ENCODE assay signal across 1 cellular context in the genomic region with DNA sequence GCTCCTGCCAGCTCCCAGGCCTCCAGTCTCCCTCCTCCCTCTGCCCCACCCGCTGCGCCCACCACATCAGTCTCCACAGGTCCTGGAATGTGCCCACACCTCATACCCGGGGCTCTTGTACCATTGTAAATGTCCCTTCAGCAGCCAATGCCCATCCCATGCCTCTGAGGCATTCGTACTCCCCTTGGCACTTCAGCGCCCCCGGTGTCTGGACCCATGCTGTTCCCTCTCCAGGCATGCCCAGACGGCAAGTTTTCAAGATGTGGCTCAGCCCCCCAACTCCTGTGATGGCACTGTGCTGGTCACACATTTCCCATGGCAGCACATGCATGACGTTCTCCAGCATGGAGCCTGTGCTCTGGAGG.
TF ChIP-seq lines count a peak whose summit lies in the region.

No MANE protein-coding gene starts in this region.

TF ChIP-seq in HepG2, 621 proteins besides CTCF, POLR2A, EP300 and RAD21 (continues in another document):
- TF ChIP-seq ZNF569 (CRISPR knock-in tag; IDR thresholded peaks at IDR 0.05; ENCODE audit: borderline replicate concordance) (no peak), ZNF274 (CRISPR knock-in tag; IDR thresholded peaks at IDR 0.05) (no peak), ZFX (CRISPR knock-in tag; IDR thresholded peaks at IDR 0.05; ENCODE audit: low read depth) (no peak), MIXL1 (CRISPR knock-in tag; IDR thresholded peaks at IDR 0.05) (no peak), KLF16 (CRISPR knock-in tag; IDR thresholded peaks at IDR 0.05) (no peak), ZKSCAN8 (CRISPR knock-in tag; IDR thresholded peaks at IDR 0.05; ENCODE audit: borderline replicate concordance) (no peak), ZNF562 (CRISPR knock-in tag; IDR thresholded peaks at IDR 0.05; ENCODE audit: borderline replicate concordance) (no peak), ZNF547 (CRISPR knock-in tag; IDR thresholded peaks at IDR 0.05) (no peak), ZNF263 (CRISPR knock-in tag; IDR thresholded peaks at IDR 0.05) (peak; percentile 76), FOXP1 (IDR thresholded peaks at IDR 0.05) (no peak), FOXP1 (CRISPR knock-in tag; IDR thresholded peaks at IDR 0.05) (no peak), ATF1 (CRISPR knock-in tag; IDR thresholded peaks at IDR 0.05) (no peak), NRL (CRISPR knock-in tag; IDR thresholded peaks at IDR 0.05; ENCODE audit: borderline replicate concordance) (0 out of 2 replicates have a peak, but pooled peaks have one; percentile 3), ZC3H4 (CRISPR knock-in tag; IDR thresholded peaks at IDR 0.05; ENCODE audit: borderline replicate concordance) (no peak), ZFP37 (CRISPR knock-in tag; IDR thresholded peaks at IDR 0.05; ENCODE audit: borderline replicate concordance) (no peak), FOSL2 (CRISPR knock-in tag; IDR thresholded peaks at IDR 0.05) (no peak), ZNF367 (CRISPR knock-in tag; IDR thresholded peaks at IDR 0.05; ENCODE audit: borderline replicate concordance) (no peak), MED8 (CRISPR knock-in tag; IDR thresholded peaks at IDR 0.05; ENCODE audit: insufficient replicate concordance) (no peak), ZNF382 (CRISPR knock-in tag; IDR thresholded peaks at IDR 0.05; ENCODE audit: borderline replicate concordance) (no peak), GLI4 (CRISPR knock-in tag; IDR thresholded peaks at IDR 0.05; ENCODE audit: borderline replicate concordance) (no peak)
- TF ChIP-seq, protein P1, sequence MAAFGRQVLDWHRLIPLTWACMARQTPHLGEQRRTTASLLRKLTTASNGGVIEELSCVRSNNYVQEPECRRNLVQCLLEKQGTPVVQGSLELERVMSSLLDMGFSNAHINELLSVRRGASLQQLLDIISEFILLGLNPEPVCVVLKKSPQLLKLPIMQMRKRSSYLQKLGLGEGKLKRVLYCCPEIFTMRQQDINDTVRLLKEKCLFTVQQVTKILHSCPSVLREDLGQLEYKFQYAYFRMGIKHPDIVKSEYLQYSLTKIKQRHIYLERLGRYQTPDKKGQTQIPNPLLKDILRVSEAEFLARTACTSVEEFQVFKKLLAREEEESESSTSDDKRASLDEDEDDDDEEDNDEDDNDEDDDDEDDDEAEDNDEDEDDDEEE (CRISPR knock-in tag; IDR thresholded peaks at IDR 0.05): no peak
- TF ChIP-seq, protein P2, sequence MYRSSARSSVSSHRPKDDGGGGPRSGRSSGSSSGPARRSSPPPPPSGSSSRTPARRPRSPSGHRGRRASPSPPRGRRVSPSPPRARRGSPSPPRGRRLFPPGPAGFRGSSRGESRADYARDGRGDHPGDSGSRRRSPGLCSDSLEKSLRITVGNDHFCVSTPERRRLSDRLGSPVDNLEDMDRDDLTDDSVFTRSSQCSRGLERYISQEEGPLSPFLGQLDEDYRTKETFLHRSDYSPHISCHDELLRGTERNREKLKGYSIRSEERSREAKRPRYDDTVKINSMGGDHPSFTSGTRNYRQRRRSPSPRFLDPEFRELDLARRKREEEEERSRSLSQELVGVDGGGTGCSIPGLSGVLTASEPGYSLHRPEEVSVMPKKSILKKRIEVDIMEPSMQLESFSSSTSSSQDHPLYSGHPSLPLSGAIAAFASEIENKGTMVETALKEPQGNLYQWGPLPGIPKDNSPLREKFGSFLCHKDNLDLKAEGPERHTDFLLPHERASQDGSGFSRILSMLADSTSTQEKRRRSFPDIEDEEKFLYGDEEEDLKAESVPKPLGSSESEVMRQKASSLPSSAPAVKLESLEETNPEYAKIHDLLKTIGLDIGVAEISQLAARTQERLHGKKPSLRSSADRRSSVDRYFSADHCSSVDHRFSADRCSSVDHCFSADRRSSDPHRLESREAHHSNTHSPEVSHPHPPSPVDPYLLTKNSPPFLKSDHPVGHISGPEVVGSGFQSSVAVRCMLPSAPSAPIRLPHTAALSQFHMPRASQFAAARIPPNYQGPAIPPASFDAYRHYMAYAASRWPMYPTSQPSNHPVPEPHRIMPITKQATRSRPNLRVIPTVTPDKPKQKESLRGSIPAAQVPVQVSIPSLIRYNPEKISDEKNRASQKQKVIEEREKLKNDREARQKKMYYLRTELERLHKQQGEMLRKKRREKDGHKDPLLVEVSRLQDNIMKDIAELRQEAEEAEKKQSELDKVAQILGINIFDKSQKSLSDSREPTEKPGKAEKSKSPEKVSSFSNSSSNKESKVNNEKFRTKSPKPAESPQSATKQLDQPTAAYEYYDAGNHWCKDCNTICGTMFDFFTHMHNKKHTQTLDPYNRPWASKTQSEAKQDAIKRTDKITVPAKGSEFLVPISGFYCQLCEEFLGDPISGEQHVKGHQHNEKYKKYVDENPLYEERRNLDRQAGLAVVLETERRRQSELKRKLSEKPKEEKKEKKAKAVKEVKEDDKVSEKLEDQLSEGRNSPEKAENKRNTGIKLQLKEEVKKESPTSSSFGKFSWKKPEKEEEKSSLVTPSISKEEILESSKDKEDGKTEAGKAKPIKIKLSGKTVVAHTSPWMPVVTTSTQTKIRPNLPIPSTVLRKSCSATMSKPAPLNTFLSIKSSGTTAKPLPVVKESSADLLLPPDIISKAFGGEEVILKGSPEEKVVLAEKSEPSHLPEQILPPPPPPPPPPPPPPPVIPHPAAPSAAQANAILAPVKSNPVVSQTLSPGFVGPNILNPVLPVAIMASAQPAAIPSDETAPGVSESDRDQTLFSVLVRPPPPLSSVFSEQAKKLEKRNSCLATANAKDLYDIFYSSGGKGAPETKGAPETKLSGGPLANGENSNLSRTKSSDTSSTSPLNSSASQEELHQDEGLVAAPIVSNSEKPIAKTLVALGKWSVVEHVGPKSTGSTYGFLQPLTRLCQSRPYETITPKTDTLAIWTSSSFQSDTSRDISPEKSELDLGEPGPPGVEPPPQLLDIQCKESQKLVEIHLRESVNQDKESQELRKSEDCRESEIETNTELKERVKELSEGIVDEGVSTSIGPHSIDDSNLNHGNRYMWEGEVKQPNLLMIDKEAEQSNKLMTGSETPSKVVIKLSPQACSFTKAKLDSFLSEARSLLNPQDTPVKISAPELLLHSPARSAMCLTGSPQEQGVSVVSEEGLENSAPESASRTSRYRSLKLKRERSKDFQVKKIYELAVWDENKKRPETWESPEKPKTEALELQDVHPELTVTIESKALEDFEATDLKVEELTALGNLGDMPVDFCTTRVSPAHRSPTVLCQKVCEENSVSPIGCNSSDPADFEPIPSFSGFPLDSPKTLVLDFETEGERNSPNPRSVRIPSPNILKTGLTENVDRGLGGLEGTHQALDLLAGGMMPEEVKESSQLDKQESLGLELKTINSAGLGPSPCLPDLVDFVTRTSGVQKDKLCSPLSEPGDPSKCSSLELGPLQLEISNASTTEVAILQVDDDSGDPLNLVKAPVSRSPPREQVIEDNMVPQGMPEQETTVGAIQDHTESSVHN (CRISPR knock-in tag; IDR thresholded peaks at IDR 0.05): 0 out of 2 replicates have a peak, but pooled peaks have one; percentile 43
- TF ChIP-seq, protein P3, sequence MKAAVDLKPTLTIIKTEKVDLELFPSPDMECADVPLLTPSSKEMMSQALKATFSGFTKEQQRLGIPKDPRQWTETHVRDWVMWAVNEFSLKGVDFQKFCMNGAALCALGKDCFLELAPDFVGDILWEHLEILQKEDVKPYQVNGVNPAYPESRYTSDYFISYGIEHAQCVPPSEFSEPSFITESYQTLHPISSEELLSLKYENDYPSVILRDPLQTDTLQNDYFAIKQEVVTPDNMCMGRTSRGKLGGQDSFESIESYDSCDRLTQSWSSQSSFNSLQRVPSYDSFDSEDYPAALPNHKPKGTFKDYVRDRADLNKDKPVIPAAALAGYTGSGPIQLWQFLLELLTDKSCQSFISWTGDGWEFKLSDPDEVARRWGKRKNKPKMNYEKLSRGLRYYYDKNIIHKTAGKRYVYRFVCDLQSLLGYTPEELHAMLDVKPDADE (CRISPR knock-in tag; IDR thresholded peaks at IDR 0.05): no peak
- TF ChIP-seq, protein P4, sequence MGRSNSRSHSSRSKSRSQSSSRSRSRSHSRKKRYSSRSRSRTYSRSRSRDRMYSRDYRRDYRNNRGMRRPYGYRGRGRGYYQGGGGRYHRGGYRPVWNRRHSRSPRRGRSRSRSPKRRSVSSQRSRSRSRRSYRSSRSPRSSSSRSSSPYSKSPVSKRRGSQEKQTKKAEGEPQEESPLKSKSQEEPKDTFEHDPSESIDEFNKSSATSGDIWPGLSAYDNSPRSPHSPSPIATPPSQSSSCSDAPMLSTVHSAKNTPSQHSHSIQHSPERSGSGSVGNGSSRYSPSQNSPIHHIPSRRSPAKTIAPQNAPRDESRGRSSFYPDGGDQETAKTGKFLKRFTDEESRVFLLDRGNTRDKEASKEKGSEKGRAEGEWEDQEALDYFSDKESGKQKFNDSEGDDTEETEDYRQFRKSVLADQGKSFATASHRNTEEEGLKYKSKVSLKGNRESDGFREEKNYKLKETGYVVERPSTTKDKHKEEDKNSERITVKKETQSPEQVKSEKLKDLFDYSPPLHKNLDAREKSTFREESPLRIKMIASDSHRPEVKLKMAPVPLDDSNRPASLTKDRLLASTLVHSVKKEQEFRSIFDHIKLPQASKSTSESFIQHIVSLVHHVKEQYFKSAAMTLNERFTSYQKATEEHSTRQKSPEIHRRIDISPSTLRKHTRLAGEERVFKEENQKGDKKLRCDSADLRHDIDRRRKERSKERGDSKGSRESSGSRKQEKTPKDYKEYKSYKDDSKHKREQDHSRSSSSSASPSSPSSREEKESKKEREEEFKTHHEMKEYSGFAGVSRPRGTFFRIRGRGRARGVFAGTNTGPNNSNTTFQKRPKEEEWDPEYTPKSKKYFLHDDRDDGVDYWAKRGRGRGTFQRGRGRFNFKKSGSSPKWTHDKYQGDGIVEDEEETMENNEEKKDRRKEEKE (IDR thresholded peaks at IDR 0.05): no peak
- TF ChIP-seq, protein P5, sequence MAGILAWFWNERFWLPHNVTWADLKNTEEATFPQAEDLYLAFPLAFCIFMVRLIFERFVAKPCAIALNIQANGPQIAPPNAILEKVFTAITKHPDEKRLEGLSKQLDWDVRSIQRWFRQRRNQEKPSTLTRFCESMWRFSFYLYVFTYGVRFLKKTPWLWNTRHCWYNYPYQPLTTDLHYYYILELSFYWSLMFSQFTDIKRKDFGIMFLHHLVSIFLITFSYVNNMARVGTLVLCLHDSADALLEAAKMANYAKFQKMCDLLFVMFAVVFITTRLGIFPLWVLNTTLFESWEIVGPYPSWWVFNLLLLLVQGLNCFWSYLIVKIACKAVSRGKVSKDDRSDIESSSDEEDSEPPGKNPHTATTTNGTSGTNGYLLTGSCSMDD (CRISPR knock-in tag; IDR thresholded peaks at IDR 0.05): no peak
- TF ChIP-seq, protein P6, sequence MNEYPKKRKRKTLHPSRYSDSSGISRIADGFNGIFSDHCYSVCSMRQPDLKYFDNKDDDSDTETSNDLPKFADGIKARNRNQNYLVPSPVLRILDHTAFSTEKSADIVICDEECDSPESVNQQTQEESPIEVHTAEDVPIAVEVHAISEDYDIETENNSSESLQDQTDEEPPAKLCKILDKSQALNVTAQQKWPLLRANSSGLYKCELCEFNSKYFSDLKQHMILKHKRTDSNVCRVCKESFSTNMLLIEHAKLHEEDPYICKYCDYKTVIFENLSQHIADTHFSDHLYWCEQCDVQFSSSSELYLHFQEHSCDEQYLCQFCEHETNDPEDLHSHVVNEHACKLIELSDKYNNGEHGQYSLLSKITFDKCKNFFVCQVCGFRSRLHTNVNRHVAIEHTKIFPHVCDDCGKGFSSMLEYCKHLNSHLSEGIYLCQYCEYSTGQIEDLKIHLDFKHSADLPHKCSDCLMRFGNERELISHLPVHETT (CRISPR knock-in tag; conservative IDR thresholded peaks at IDR 0.05): no peak
- TF ChIP-seq, protein P7, sequence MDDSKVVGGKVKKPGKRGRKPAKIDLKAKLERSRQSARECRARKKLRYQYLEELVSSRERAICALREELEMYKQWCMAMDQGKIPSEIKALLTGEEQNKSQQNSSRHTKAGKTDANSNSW (CRISPR knock-in tag; IDR thresholded peaks at IDR 0.05; ENCODE audit: borderline replicate concordance): no peak
- TF ChIP-seq, protein P8, sequence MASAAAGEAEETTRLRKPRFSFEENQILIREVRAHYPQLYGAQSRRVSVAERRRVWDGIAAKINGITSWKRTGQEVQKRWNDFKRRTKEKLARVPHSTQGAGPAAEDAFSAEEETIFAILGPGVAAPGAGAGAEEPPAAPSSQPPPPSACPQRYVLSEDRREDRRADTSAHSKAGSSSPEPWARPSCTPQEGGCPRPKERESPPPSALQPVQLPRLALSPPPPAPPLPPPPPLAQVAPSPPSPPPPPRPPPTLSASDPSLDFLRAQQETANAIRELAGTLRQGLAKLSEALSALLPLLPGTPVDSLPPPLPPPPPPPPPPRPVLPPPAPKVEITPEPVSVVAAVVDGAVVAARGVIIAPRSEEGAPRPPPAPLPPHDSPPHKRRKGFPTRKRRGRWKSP (CRISPR knock-in tag; IDR thresholded peaks at IDR 0.05): no peak
- TF ChIP-seq, protein P9, sequence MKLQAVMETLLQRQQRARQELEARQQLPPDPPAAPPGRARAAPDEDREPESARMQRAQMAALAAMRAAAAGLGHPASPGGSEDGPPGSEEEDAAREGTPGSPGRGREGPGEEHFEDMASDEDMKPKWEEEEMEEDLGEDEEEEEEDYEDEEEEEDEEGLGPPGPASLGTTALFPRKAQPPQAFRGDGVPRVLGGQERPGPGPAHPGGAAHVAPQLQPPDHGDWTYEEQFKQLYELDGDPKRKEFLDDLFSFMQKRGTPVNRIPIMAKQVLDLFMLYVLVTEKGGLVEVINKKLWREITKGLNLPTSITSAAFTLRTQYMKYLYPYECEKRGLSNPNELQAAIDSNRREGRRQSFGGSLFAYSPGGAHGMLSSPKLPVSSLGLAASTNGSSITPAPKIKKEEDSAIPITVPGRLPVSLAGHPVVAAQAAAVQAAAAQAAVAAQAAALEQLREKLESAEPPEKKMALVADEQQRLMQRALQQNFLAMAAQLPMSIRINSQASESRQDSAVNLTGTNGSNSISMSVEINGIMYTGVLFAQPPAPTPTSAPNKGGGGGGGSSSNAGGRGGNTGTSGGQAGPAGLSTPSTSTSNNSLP (IDR thresholded peaks at IDR 0.05; ENCODE audit: low read depth, low read length): no peak
- TF ChIP-seq, protein P10, sequence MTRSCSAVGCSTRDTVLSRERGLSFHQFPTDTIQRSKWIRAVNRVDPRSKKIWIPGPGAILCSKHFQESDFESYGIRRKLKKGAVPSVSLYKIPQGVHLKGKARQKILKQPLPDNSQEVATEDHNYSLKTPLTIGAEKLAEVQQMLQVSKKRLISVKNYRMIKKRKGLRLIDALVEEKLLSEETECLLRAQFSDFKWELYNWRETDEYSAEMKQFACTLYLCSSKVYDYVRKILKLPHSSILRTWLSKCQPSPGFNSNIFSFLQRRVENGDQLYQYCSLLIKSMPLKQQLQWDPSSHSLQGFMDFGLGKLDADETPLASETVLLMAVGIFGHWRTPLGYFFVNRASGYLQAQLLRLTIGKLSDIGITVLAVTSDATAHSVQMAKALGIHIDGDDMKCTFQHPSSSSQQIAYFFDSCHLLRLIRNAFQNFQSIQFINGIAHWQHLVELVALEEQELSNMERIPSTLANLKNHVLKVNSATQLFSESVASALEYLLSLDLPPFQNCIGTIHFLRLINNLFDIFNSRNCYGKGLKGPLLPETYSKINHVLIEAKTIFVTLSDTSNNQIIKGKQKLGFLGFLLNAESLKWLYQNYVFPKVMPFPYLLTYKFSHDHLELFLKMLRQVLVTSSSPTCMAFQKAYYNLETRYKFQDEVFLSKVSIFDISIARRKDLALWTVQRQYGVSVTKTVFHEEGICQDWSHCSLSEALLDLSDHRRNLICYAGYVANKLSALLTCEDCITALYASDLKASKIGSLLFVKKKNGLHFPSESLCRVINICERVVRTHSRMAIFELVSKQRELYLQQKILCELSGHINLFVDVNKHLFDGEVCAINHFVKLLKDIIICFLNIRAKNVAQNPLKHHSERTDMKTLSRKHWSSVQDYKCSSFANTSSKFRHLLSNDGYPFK (CRISPR knock-in tag; IDR thresholded peaks at IDR 0.05; ENCODE audit: borderline replicate concordance): 0 out of 2 replicates have a peak, but pooled peaks have one; percentile 8
